In the genomic region with DNA sequence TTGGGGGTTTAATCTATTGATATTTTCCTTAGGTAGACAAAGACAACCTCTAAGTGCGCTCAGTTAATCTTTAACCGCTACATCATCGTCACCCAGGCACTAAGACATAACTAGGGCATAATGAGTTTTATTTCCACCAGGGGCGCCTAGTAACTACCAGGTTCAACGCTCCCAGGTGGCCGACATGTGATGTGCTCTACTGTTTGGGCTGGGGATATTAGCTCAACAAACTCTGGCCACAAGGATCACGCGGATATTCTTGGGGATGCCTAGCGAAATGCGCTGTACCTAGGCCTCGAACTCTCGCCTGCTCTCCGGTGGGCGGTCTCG, we compare ENCODE assay signal across 8 cellular contexts. TPM values are rescaled to one million over a fixed set of nuclear protein-coding genes. Genes with fewer than 3 reads are reported as not detected.
DNase-seq lines count a peak whose midpoint lies in the region; ATAC-seq lines count a peak whose summit lies in the region.

No MANE protein-coding gene starts in this region.

- peaks cover 56% of the 10 kb centered on the region for H3K4me1 Mint-ChIP-seq in activated naive CD4-positive, alpha-beta T cell treated with anti-CD3 and anti-CD28 coated beads, Interleukin-2, amount 50 U/mL, for 24 hours

- H3K27me3 Mint-ChIP-seq in activated naive CD4-positive, alpha-beta T cell treated with anti-CD3 and anti-CD28 coated beads, Interleukin-2, amount 50 U/mL, for 24 hours = no peaks in the 10 kb centered on the region

- no peaks in the 10 kb centered on the region for H3K9me3 ChIP-seq in skeletal muscle tissue (ENCODE audit: control insufficient read depth in 3 of 3, low read length in 3 of 3)

- peak overlapping the region; percentile 98 for H3K4me3 Mint-ChIP-seq in activated naive CD4-positive, alpha-beta T cell treated with anti-CD3 and anti-CD28 coated beads, Interleukin-2, amount 50 U/mL, for 24 hours

- peak overlapping the region; percentile 93 to 98 (median 96) for H3K4me3 ChIP-seq in skeletal muscle tissue (ENCODE audit: low read length in 3 of 3)

- H3K36me3 ChIP-seq in skeletal muscle tissue (ENCODE audit: control insufficient read depth in 3 of 3, insufficient read depth in 3 of 3, low read length in 3 of 3) = no peaks in the 10 kb centered on the region

- no peaks in the 10 kb centered on the region for H3K27me3 ChIP-seq in skeletal muscle tissue (ENCODE audit: control insufficient read depth in 3 of 3, insufficient read depth in 3 of 3, low read length in 3 of 3)

- peak overlapping the region; percentile 83 to 92 (median 88) for H3K9ac ChIP-seq in skeletal muscle tissue (ENCODE audit: low read depth in 1 of 3, low read length in 3 of 3)

- no peaks in the 10 kb centered on the region for H3K9me3 Mint-ChIP-seq in activated naive CD4-positive, alpha-beta T cell treated with anti-CD3 and anti-CD28 coated beads, Interleukin-2, amount 50 U/mL, for 24 hours

- peak overlapping the region; percentile 91 for H3K27ac ChIP-seq in skeletal muscle tissue (ENCODE audit: low read depth, low read length)

- H3K27ac Mint-ChIP-seq in activated naive CD4-positive, alpha-beta T cell treated with anti-CD3 and anti-CD28 coated beads, Interleukin-2, amount 50 U/mL, for 24 hours = peak overlapping the region; percentile 99

- H3K4me1 ChIP-seq in skeletal muscle tissue (ENCODE audit: control insufficient read depth in 3 of 3, insufficient read depth in 3 of 3, low read length in 3 of 3) = peaks cover 16 to 28% (median 27%) of the 10 kb centered on the region in 3 donors

- DNase-seq in DMS114 treated with DMSO at 0.1 percent for 48 hours (lab: John Stamatoyannopoulos, UW; ENCODE audit: unreplicated experiment) = peak; percentile 53
- DNase-seq in NOMO-1 treated with dmso at 0.1 percent for 144 hours (lab: John Stamatoyannopoulos, UW; ENCODE audit: unreplicated experiment) = peak; percentile 69
- peak; percentile 62 for DNase-seq in hepatic stellate cell (ENCODE audit: low spot score)
- no peak for DNase-seq in islet precursor cell

- no peaks in the 10 kb centered on the region for H3K36me3 Mint-ChIP-seq in activated naive CD4-positive, alpha-beta T cell treated with anti-CD3 and anti-CD28 coated beads, Interleukin-2, amount 50 U/mL, for 24 hours

- ATAC-seq in GM19438 (IDR thresholded peaks at IDR 0.05; ENCODE audit: low read depth, unreplicated experiment) (peak; percentile 49), HG03469 (IDR thresholded peaks at IDR 0.05; ENCODE audit: unreplicated experiment) (peak; percentile 34)

RNA-seq across cellular contexts. Expression of a gene that starts 0.9 kb away (rescaled TPM):
- 11.5 TPM for total RNA-seq in skeletal muscle tissue
